In genomic region chr7:117014673-117015133, GRCh38 we compare ENCODE assay signal across 9 cellular contexts.
DNase-seq lines count a peak whose midpoint lies in the region; ATAC-seq, FAIRE-seq and TF ChIP-seq lines count a peak whose summit lies in the region.
"Had no signal": no experiment of that assay in that cellular context is flagged by ENCODE, and none has a peak within 500 bp of the region (broad histone marks: within the 10 kb centered on the region; RNA-seq: fewer than 3 reads in every experiment).

No MANE protein-coding gene starts in this region.

- H3K4me3 ChIP-seq in bronchial epithelial cell (ENCODE audit: low read depth, low read length) (peak overlapping the region; percentile 5), lung (no peak overlapping the region)
- H3K4me3 ChIP-seq: SJSA1 had no signal

- peaks cover 3 to 25% of the 10 kb centered on the region in 2 donors for H3K4me1 ChIP-seq in lung (ENCODE audit: control insufficient read depth in 2 of 2, insufficient read depth in 2 of 2, low read length in 2 of 2)

- H3K36me3 ChIP-seq in bronchial epithelial cell (ENCODE audit: control insufficient read depth, insufficient read depth, low read length) (no peaks in the 10 kb centered on the region), lung (ENCODE audit: control insufficient read depth in 2 of 2, insufficient read depth in 2 of 2, low read length in 2 of 2) (no peaks in the 10 kb centered on the region)
- H3K36me3 ChIP-seq: SJSA1 had no signal

- no peaks in the 10 kb centered on the region for H3K9me3 ChIP-seq in lung (ENCODE audit: control insufficient read depth in 2 of 2, insufficient read depth in 1 of 2, low read length in 1 of 2)
- H3K9me3 ChIP-seq: SJSA1 had no signal

- TF ChIP-seq CTCF in bronchial epithelial cell (IDR thresholded peaks at IDR 0.05; ENCODE audit: insufficient read depth, low read length, severe bottlenecking) = no peak
- no peak for TF ChIP-seq CTCF in lung (IDR thresholded peaks at IDR 0.05; ENCODE audit: control extremely low read depth, extremely low read depth)

- FAIRE-seq in bronchial epithelial cell (lab: Jason Lieb, UNC) = no peak

- H3K27ac ChIP-seq in lung (ENCODE audit: low read depth in 1 of 2, low read length in 1 of 2) = no peak overlapping the region
- H3K27ac ChIP-seq: SJSA1 had no signal

- peak; percentile 35 for ATAC-seq in HG02588 (IDR thresholded peaks at IDR 0.05; ENCODE audit: unreplicated experiment)
- peak; percentile 77 for ATAC-seq in lung (ENCODE audit: insufficient read depth, low FRiP score)

- H3K27me3 ChIP-seq in bronchial epithelial cell (ENCODE audit: control insufficient read depth, insufficient read depth, low read length) (no peaks in the 10 kb centered on the region), lung (ENCODE audit: control insufficient read depth, insufficient read depth) (no peaks in the 10 kb centered on the region)
- H3K27me3 ChIP-seq: SJSA1 had no signal

- DNase-seq in DMS79 treated with DMSO at 0.1 percent for 48 hours (lab: John Stamatoyannopoulos, UW) (peak; percentile 63), DMS79 (lab: John Stamatoyannopoulos, UW) (no peak), NCI-H2227 treated with DMSO at 0.1 percent for 48 hours (lab: John Stamatoyannopoulos, UW) (peak; percentile 52), bronchial epithelial cell (ENCODE audit: low read depth) (peak; percentile 46), lung (ENCODE audit: low spot score) (peak; percentile 46), ureter (ENCODE audit: low spot score) (peak; percentile 52), GOT3 (lab: John Stamatoyannopoulos, UW) (no peak)

- WGBS in lung, 2 donors = 2 to 3% methylated on average over 6 of the region's 6 CpGs

Comparison
In these comparisons a context has a peak if more than half of its experiments do, and no peak if none do; other contexts are left out.
1. DNase-seq: peak in DMS79 treated with DMSO at 0.1 percent for 48 hours (single experiment), NCI-H2227 treated with DMSO at 0.1 percent for 48 hours (single experiment), bronchial epithelial cell (single experiment), lung (single experiment) and ureter (single experiment); none in DMS79 (single experiment) and GOT3 (single experiment).